ENCODE assay signal across 1 cellular context in genomic region chr19:45473366-45474190, GRCh38.
A peak's percentile ranks its signal among the peaks of the same experiment; 100 is the strongest.
TF ChIP-seq lines count a peak whose summit lies in the region.

No MANE protein-coding gene starts in this region.

TF ChIP-seq in IMR-90, 13 proteins besides CTCF, POLR2A, EP300 and RAD21:
- TF ChIP-seq ELK1 (IDR thresholded peaks at IDR 0.05; ENCODE audit: borderline replicate concordance, low read depth, low read length) (no peak), SMC3 (IDR thresholded peaks at IDR 0.05; ENCODE audit: low read depth, low read length) (no peak), MAZ (IDR thresholded peaks at IDR 0.05; ENCODE audit: borderline replicate concordance, low read depth, low read length) (no peak), CEBPB (IDR thresholded peaks at IDR 0.05; ENCODE audit: low read depth, low read length) (no peak), MAFK (IDR thresholded peaks at IDR 0.05; ENCODE audit: low read depth, low read length) (no peak), NFE2L2 (IDR thresholded peaks at IDR 0.05; ENCODE audit: low read depth, low read length) (0 out of 2 replicates have a peak, but pooled peaks have one; percentile 2)
- TF ChIP-seq, protein P1, sequence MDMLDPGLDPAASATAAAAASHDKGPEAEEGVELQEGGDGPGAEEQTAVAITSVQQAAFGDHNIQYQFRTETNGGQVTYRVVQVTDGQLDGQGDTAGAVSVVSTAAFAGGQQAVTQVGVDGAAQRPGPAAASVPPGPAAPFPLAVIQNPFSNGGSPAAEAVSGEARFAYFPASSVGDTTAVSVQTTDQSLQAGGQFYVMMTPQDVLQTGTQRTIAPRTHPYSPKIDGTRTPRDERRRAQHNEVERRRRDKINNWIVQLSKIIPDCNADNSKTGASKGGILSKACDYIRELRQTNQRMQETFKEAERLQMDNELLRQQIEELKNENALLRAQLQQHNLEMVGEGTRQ (IDR thresholded peaks at IDR 0.05; ENCODE audit: low read depth, low read length) = peak; percentile 43; the same call in 1 of the 2 replicates
